9 cellular contexts compared by ENCODE assay signal in genomic region chr5:66239034-66239433, GRCh38.
DNase-seq lines count a peak whose midpoint lies in the region; TF ChIP-seq lines count a peak whose summit lies in the region.
"Had no signal": no experiment of that assay in that cellular context is flagged by ENCODE, and none has a peak within 500 bp of the region (broad histone marks: within the 10 kb centered on the region; RNA-seq: fewer than 3 reads in every experiment).

No MANE protein-coding gene starts in this region.

- DNase-seq in NCI-H1694 (lab: John Stamatoyannopoulos, UW) (peak; percentile 5), NCI-H1694 treated with DMSO at 0.1 percent for 48 hours (lab: John Stamatoyannopoulos, UW) (no peak), KBM-7 (peak; percentile 31), mesendoderm (peak; percentile 48), medulla oblongata (ENCODE audit: extremely low spot score) (no peak), GM10248 (ENCODE audit: extremely low spot score) (no peak)
- DNase-seq in central memory CD4-positive, alpha-beta T cell: no peak
- DNase-seq: stimulated activated naive CD4-positive, alpha-beta T cell had no signal

- H3K9ac ChIP-seq in mesendoderm (ENCODE audit: low read length): no peak overlapping the region

- H4K5ac ChIP-seq in mesendoderm (ENCODE audit: low read length): no peak overlapping the region

- in situ Hi-C loops in KBM-7 (cut with MboI; ENCODE audit: low pct_unique_long_range_greater_than_20kb, low sequenced_read_pairs): no loop called here

- H3K27me3 ChIP-seq in mesendoderm (ENCODE audit: insufficient read depth, low read length, poor library complexity): no peaks in the 10 kb centered on the region

- H3K18ac ChIP-seq in mesendoderm (ENCODE audit: low read length): no peak overlapping the region

- WGBS in mesendoderm (ENCODE audit: extremely low coverage, insufficient coverage, low lambda C conversion rate): no CpG with 5 or more reads among the region's 1 CpG

- TF ChIP-seq CTCF in VCaP (conservative IDR thresholded peaks at IDR 0.05): peak; percentile 66
- no peak for TF ChIP-seq CTCF in GM10248 (IDR thresholded peaks at IDR 0.05; ENCODE audit: control extremely low read depth, extremely low read depth, low read depth, missing control alignments)

- no peak overlapping the region for H3K4me2 ChIP-seq in mesendoderm (ENCODE audit: low read length)

- no peak overlapping the region for H4K8ac ChIP-seq in mesendoderm (ENCODE audit: low read depth, low read length)

- H3K23ac ChIP-seq in mesendoderm (ENCODE audit: low read length): no peak overlapping the region

- CTCF ChIA-PET in GM10248 (lab: Yijun Ruan, JAX): no interaction called here

- no peak overlapping the region for H3K4me3 ChIP-seq in mesendoderm (ENCODE audit: low read length)

- no peak overlapping the region for H3K56ac ChIP-seq in mesendoderm (ENCODE audit: low read length)

- no peak overlapping the region for H2BK15ac ChIP-seq in mesendoderm (replicated peaks; ENCODE audit: low read depth)

- H3K36me3 ChIP-seq in mesendoderm (ENCODE audit: control insufficient read depth, insufficient read depth, low read length): no peaks in the 10 kb centered on the region

- POLR2A ChIA-PET in GM10248 (lab: Yijun Ruan, JAX): no interaction called here

- H3K27ac ChIP-seq in VCaP: no peak overlapping the region
- H3K27ac ChIP-seq in mesendoderm (ENCODE audit: low read depth, low read length): no peak overlapping the region

- no peaks in the 10 kb centered on the region for H3K79me2 ChIP-seq in mesendoderm (ENCODE audit: control insufficient read depth, insufficient read depth, low read length)

- H2AK5ac ChIP-seq in mesendoderm (ENCODE audit: low read length): no peak overlapping the region

- H3K79me1 ChIP-seq in mesendoderm (ENCODE audit: low read length): no peaks in the 10 kb centered on the region

- no peak overlapping the region for H2BK5ac ChIP-seq in mesendoderm (ENCODE audit: low read length)

- H3K4me1 ChIP-seq in mesendoderm (ENCODE audit: control insufficient read depth, low read depth, low read length): no peaks in the 10 kb centered on the region

- H2BK120ac ChIP-seq in mesendoderm (ENCODE audit: low read depth, low read length): no peak overlapping the region

- H3K4ac ChIP-seq in mesendoderm (ENCODE audit: low read depth, low read length): no peak overlapping the region

Comparison
In these comparisons a context has a peak if more than half of its experiments do, and no peak if none do; other contexts are left out.
1. DNase-seq: peak in NCI-H1694 (single experiment), KBM-7 (single experiment) and mesendoderm (single experiment); none in NCI-H1694 treated with DMSO at 0.1 percent for 48 hours (single experiment), medulla oblongata (single experiment), GM10248 (single experiment) and central memory CD4-positive, alpha-beta T cell (single experiment).